ENCODE assay signal across 22 cellular contexts in genomic region chr15:77099741-77100463, GRCh38.
"Had no signal": no experiment of that assay in that cellular context is flagged by ENCODE, and none has a peak within 500 bp of the region (broad histone marks: within the 10 kb centered on the region; RNA-seq: fewer than 3 reads in every experiment).

No MANE protein-coding gene starts in this region.

- H3K9me3 ChIP-seq: lower lobe of right lung, testis, tibial artery had no signal

- H3K27ac Mint-ChIP-seq: effector memory CD8-positive, alpha-beta T cell; natural killer cell treated with Interleukin-12 subunit alpha and Interleukin-12 subunit beta and Interleukin-15 and Interleukin-18, amount 100 ng/mL, for 72 hours; progenitor cell of endocrine pancreas; stimulated activated effector memory CD8-positive, alpha-beta T cell treated with anti-CD3 and anti-CD28 coated beads, Interleukin-12 subunit alpha, Interleukin-12 subunit beta, amount 100 ng/mL, for 72 hours; type B pancreatic cell had no signal

- H3K4me3 Mint-ChIP-seq: effector memory CD8-positive, alpha-beta T cell; natural killer cell treated with Interleukin-12 subunit alpha and Interleukin-12 subunit beta and Interleukin-15 and Interleukin-18, amount 100 ng/mL, for 72 hours; neural crest cell; stimulated activated effector memory CD8-positive, alpha-beta T cell treated with anti-CD3 and anti-CD28 coated beads, Interleukin-12 subunit alpha, Interleukin-12 subunit beta, amount 100 ng/mL, for 72 hours; type B pancreatic cell had no signal

- ATAC-seq: effector memory CD8-positive, alpha-beta T cell; left ventricle myocardium superior; lower lobe of right lung; natural killer cell treated with Interleukin-12 subunit alpha and Interleukin-12 subunit beta and Interleukin-15 and Interleukin-18, amount 100 ng/mL, for 72 hours; sciatic nerve; stimulated activated effector memory CD8-positive, alpha-beta T cell treated with anti-CD3 and anti-CD28 coated beads, Interleukin-12 subunit alpha, Interleukin-12 subunit beta, amount 100 ng/mL, for 72 hours; stimulated activated naive CD8-positive, alpha-beta T cell treated with anti-CD3 and anti-CD28 coated beads, Interleukin-15, Interleukin-2, amounts not matched to agents 100 U/mL and 50 U/mL, for 24 hours had no signal

- H3K36me3 Mint-ChIP-seq: natural killer cell treated with Interleukin-12 subunit alpha and Interleukin-12 subunit beta and Interleukin-15 and Interleukin-18, amount 100 ng/mL, for 72 hours; stimulated activated effector memory CD8-positive, alpha-beta T cell treated with anti-CD3 and anti-CD28 coated beads, Interleukin-12 subunit alpha, Interleukin-12 subunit beta, amount 100 ng/mL, for 72 hours; type B pancreatic cell had no signal

- H3K9me3 Mint-ChIP-seq: effector memory CD8-positive, alpha-beta T cell; natural killer cell treated with Interleukin-12 subunit alpha and Interleukin-12 subunit beta and Interleukin-15 and Interleukin-18, amount 100 ng/mL, for 72 hours; neural crest cell; stimulated activated effector memory CD8-positive, alpha-beta T cell treated with anti-CD3 and anti-CD28 coated beads, Interleukin-12 subunit alpha, Interleukin-12 subunit beta, amount 100 ng/mL, for 72 hours; type B pancreatic cell had no signal

- H3K9ac ChIP-seq: parathyroid adenoma had no signal

- H3K27ac ChIP-seq: lower lobe of right lung, parathyroid adenoma, testis, tibial artery had no signal

- H3K79me2 ChIP-seq: parathyroid adenoma had no signal

- DNase-seq: cortex of kidney; effector memory CD8-positive, alpha-beta T cell; erythroblast; left ventricle myocardium superior; lower lobe of right lung; stimulated activated CD4-positive, alpha-beta T cell treated with anti-CD3 and anti-CD28 coated beads, Interleukin-2, amount 100 ng/mL, for 24 hours; stimulated activated CD4-positive, alpha-beta T cell treated with anti-CD3 and anti-CD28 coated beads, Interleukin-4, amount 100 ng/mL, for 24 hours; stimulated activated naive CD8-positive, alpha-beta T cell treated with anti-CD3 and anti-CD28 coated beads, Interleukin-15, Interleukin-2, amounts not matched to agents 100 U/mL and 50 U/mL, for 24 hours; substantia nigra; testis; tibial artery had no signal

- H3K4me3 ChIP-seq: lower lobe of right lung, smooth muscle cell, testis, tibial artery had no signal

- H3K27me3 ChIP-seq: testis had no signal

- H3K4me1 ChIP-seq: lower lobe of right lung, parathyroid adenoma, testis, tibial artery had no signal

- H3K27me3 Mint-ChIP-seq: effector memory CD8-positive, alpha-beta T cell; natural killer cell treated with Interleukin-12 subunit alpha and Interleukin-12 subunit beta and Interleukin-15 and Interleukin-18, amount 100 ng/mL, for 72 hours had no signal

- FAIRE-seq: endometrium, frontal cortex, keratinocyte had no signal

- H2AFZ ChIP-seq: parathyroid adenoma had no signal

- H3K4me2 ChIP-seq: smooth muscle cell had no signal

- H3K36me3 ChIP-seq: lower lobe of right lung, tibial artery had no signal

- H3K4me1 Mint-ChIP-seq: stimulated activated effector memory CD8-positive, alpha-beta T cell treated with anti-CD3 and anti-CD28 coated beads, Interleukin-12 subunit alpha, Interleukin-12 subunit beta, amount 100 ng/mL, for 72 hours had no signal
